1 cellular context compared by ENCODE assay signal in the genomic region with DNA sequence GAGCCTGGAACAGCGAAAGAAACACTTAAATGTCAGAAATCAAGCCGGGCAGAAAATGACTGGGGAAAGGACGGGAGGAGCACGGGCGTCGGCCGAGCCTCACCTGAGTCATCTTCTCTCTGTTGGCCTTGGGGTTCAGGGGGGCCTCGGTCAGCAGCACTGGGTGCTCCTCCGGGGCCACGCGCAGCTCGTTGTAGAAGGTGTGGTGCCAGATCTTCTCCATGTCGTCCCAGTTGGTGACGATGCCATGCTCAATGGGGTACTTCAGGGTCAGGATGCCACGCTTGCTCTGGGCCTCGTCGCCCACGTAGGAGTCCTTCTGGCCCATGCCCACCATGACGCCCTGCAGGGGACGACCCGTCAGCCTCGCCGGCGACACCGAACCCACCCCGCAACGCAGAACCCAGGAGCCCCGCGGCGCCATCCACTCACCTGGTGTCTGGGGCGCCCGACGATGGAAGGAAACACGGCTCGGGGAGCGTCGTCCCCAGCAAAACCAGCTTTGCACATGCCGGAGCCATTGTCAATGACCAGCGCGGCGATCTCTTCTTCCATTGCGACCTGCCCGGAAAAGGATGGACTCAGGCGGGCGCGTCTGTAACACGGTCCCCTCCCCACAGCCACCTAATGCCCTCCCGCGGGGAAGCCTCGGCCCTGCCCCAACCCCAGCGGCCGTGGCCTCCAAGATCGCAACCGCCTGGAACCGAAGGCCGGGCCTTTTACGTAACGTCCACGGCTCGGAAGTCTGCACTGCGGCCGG.
TF ChIP-seq lines count a peak whose summit lies in the region.

No MANE protein-coding gene starts in this region.

TF ChIP-seq in K562, 482 proteins besides CTCF, POLR2A, EP300 and RAD21 (continued from another document and continues in another):
- TF ChIP-seq CUX1 (CRISPR knock-in tag; IDR thresholded peaks at IDR 0.05) (no peak), BRCA1 (IDR thresholded peaks at IDR 0.05) (no peak), BRCA1 (CRISPR knock-in tag; IDR thresholded peaks at IDR 0.05) (no peak), NR2F6 (CRISPR knock-in tag; IDR thresholded peaks at IDR 0.05) (no peak), FOXP1 (CRISPR knock-in tag; IDR thresholded peaks at IDR 0.05) (no peak), E4F1 (CRISPR knock-in tag; IDR thresholded peaks at IDR 0.05; ENCODE audit: borderline replicate concordance) (no peak), FOXA3 (CRISPR knock-in tag; conservative IDR thresholded peaks at IDR 0.05 in 1 of 2, IDR thresholded peaks at IDR 0.05 in 1 of 2) (no peak), IRF1 (CRISPR knock-in tag; IDR thresholded peaks at IDR 0.05; ENCODE audit: borderline replicate concordance) (no peak), ZNF512 (tag; IDR thresholded peaks at IDR 0.05) (no peak), KDM2B (CRISPR knock-in tag; IDR thresholded peaks at IDR 0.05) (no peak), TFAM (CRISPR knock-in tag; conservative IDR thresholded peaks at IDR 0.05) (no peak), RBFOX2 (IDR thresholded peaks at IDR 0.05; ENCODE audit: low read depth, low read length) (no peak; the same call in 1 of the 2 replicates), CTCFL (IDR thresholded peaks at IDR 0.05; ENCODE audit: borderline replicate concordance, insufficient read depth, low read depth, low read length, poor library complexity, severe bottlenecking) (no peak), SNRNP70 (optimal IDR thresholded peaks at IDR 0.05; ENCODE audit: low read depth, low read length) (peak; percentile 93), ZNF146 (CRISPR knock-in tag; IDR thresholded peaks at IDR 0.05; ENCODE audit: unreplicated experiment) (no peak), ZC3H8 (IDR thresholded peaks at IDR 0.05) (no peak), NONO (IDR thresholded peaks at IDR 0.05; ENCODE audit: low read depth in 2 of 2, low read length in 1 of 2) (no peak), CBFA2T2 (conservative IDR thresholded peaks at IDR 0.05) (no peak), RAD51 (IDR thresholded peaks at IDR 0.05; ENCODE audit: borderline replicate concordance, low read depth) (no peak), MCM3 (IDR thresholded peaks at IDR 0.05) (no peak), POLR2B (IDR thresholded peaks at IDR 0.05; ENCODE audit: low read depth, partially characterized antibody) (no peak), ZC3H4 (CRISPR knock-in tag; IDR thresholded peaks at IDR 0.05; ENCODE audit: borderline replicate concordance) (peak; percentile 95), ZNF717 (CRISPR knock-in tag; IDR thresholded peaks at IDR 0.05) (no peak), CREM (IDR thresholded peaks at IDR 0.05; ENCODE audit: low read depth) (no peak), ZNF639 (CRISPR knock-in tag; conservative IDR thresholded peaks at IDR 0.05 in 1 of 2, IDR thresholded peaks at IDR 0.05 in 1 of 2) (no peak), ARID4B (CRISPR knock-in tag; IDR thresholded peaks at IDR 0.05) (peak; percentile 18; the same call in 1 of the 2 replicates), NCOA6 (IDR thresholded peaks at IDR 0.05) (no peak), GTF2F1 (IDR thresholded peaks at IDR 0.05; ENCODE audit: low read depth, low read length) (no peak), NFRKB (IDR thresholded peaks at IDR 0.05; ENCODE audit: low read depth) (no peak), KDM4B (IDR thresholded peaks at IDR 0.05; ENCODE audit: borderline replicate concordance in 2 of 2, low read depth in 1 of 2) (no peak), DIDO1 (tag; IDR thresholded peaks at IDR 0.05; ENCODE audit: low read depth) (no peak), ZNF197 (CRISPR knock-in tag; IDR thresholded peaks at IDR 0.05; ENCODE audit: low read depth) (no peak), GTF2A2 (tag; IDR thresholded peaks at IDR 0.05) (no peak)
- TF ChIP-seq, protein P1, sequence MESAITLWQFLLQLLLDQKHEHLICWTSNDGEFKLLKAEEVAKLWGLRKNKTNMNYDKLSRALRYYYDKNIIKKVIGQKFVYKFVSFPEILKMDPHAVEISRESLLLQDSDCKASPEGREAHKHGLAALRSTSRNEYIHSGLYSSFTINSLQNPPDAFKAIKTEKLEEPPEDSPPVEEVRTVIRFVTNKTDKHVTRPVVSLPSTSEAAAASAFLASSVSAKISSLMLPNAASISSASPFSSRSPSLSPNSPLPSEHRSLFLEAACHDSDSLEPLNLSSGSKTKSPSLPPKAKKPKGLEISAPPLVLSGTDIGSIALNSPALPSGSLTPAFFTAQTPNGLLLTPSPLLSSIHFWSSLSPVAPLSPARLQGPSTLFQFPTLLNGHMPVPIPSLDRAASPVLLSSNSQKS (CRISPR knock-in tag; IDR thresholded peaks at IDR 0.05), result no peak
- TF ChIP-seq, protein P2, sequence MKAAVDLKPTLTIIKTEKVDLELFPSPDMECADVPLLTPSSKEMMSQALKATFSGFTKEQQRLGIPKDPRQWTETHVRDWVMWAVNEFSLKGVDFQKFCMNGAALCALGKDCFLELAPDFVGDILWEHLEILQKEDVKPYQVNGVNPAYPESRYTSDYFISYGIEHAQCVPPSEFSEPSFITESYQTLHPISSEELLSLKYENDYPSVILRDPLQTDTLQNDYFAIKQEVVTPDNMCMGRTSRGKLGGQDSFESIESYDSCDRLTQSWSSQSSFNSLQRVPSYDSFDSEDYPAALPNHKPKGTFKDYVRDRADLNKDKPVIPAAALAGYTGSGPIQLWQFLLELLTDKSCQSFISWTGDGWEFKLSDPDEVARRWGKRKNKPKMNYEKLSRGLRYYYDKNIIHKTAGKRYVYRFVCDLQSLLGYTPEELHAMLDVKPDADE (conservative IDR thresholded peaks at IDR 0.05; ENCODE audit: control insufficient read depth, low read depth, low read length), result no peak
